17 cellular contexts compared by ENCODE assay signal in the genomic region with DNA sequence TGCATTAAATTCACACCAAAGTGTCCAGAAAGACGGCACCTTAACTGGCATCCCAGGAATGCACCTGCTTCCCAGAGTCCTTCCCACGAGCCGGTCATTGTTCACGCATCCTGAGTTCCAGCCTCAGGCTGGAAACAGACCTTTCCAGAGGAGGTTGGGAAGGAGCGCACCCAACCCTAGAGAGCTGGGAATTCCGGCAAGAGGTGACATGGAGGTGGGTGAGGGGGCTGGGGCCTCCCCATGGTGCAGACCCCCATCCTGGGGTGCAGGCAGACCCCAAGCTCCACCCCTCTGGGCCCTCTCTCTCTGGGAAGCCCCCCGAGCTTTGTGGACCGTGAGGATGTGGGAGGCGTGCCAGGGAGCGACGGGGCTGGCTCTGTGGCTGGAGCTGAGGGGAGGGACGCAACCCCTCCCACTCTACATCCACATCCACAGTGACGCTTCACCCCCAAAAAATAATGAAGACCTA. TPM values are rescaled to one million over a fixed set of nuclear protein-coding genes. Genes with fewer than 3 reads are reported as not detected.
A peak's percentile ranks its signal among the peaks of the same experiment; 100 is the strongest.
DNase-seq lines count a peak whose midpoint lies in the region; ATAC-seq, FAIRE-seq and TF ChIP-seq lines count a peak whose summit lies in the region.
"Had no signal": no experiment of that assay in that cellular context is flagged by ENCODE, and none has a peak within 500 bp of the region (broad histone marks: within the 10 kb centered on the region; RNA-seq: fewer than 3 reads in every experiment).

No MANE protein-coding gene starts in this region.

- H3K4me1 ChIP-seq in HepG2 (ENCODE audit: insufficient read depth, low read length) (peaks cover 18% of the 10 kb centered on the region), right lobe of liver (peaks cover 0 to 7% (median 0%) of the 10 kb centered on the region in 4 donors), GM23248 (ENCODE audit: insufficient read depth) (no peaks in the 10 kb centered on the region)

- intact Hi-C loops in HepG2 (cut with micrococcal nuclease; ENCODE audit: unreplicated experiment) (loop anchor here (1.0 kb wide), 2 partner anchors 26 to 42 kb away; no protein-coding TSS in a partner anchor), right lobe of liver (cut with DNase I) (no loop called here)

- CTCF ChIA-PET in HepG2 (lab: Yijun Ruan, JAX; ENCODE audit: low intra/inter-chr PET ratio, low total read pairs) = interaction anchor here (1.0 to 2.7 kb wide), 4 partner anchors 16 to 42 kb away, joined by 3 to 34 read pairs (median 10); partner anchors contain the start of genes CHMP1A, DPEP1 and SPATA33

- H3K9me2 ChIP-seq in GM23248 (ENCODE audit: insufficient read depth) = no peaks in the 10 kb centered on the region

- in situ Hi-C loops in HepG2 (cut with HindIII; ENCODE audit: extremely low pct_ligation_motif_present, low pct_unique_long_range_greater_than_20kb) (loop anchor here (5.0 kb wide), 1 partner anchor 39 kb away; no protein-coding TSS in a partner anchor), GM23248 (cut with MboI) (no loop called here)

- no peak overlapping the region for H3K4me2 ChIP-seq in HepG2 (ENCODE audit: low read depth, low read length)
- no peak overlapping the region for H3K4me2 ChIP-seq in GM23248 (ENCODE audit: unreplicated experiment)

- H3K4me3 ChIP-seq in HepG2 (replicated peaks in 1 of 3; ENCODE audit: insufficient read depth in 1 of 3, low read depth in 2 of 3, low read length in 3 of 3) = no peak overlapping the region
- H3K4me3 ChIP-seq in right lobe of liver = no peak overlapping the region
- H3K4me3 ChIP-seq in GM23248 = no peak overlapping the region

- H3K79me2 ChIP-seq in HepG2 (ENCODE audit: insufficient read depth, low read length) (no peaks in the 10 kb centered on the region), GM23248 (ENCODE audit: insufficient read depth) (no peaks in the 10 kb centered on the region)

- H3K9me3 ChIP-seq in HepG2 (ENCODE audit: low read length) (no peaks in the 10 kb centered on the region), right lobe of liver (no peaks in the 10 kb centered on the region), GM23248 (ENCODE audit: low read depth) (no peaks in the 10 kb centered on the region)
- H3K9me3 ChIP-seq: A549 had no signal

- no peaks in the 10 kb centered on the region for H3K27me3 ChIP-seq in HepG2 (ENCODE audit: control insufficient read depth in 1 of 2, insufficient read depth in 2 of 2, low read length in 2 of 2)
- H3K27me3 ChIP-seq in right lobe of liver = no peaks in the 10 kb centered on the region
- H3K27me3 ChIP-seq in GM23248 (replicated peaks; ENCODE audit: insufficient read depth) = no peaks in the 10 kb centered on the region

- no peak for ATAC-seq in HepG2
- no peak for ATAC-seq in right lobe of liver
- no peak for ATAC-seq in GM19455 (IDR thresholded peaks at IDR 0.05; ENCODE audit: unreplicated experiment)

- H2AFZ ChIP-seq in HepG2 (ENCODE audit: low read length) = no peak overlapping the region
- no peak overlapping the region for H2AFZ ChIP-seq in GM23248

- DNase-seq in HepG2 (ENCODE audit: low spot score) (no peak), right lobe of liver (no peak), NCI-H226 (peak; percentile 12), kidney glomerular epithelial cell (lab: John Stamatoyannopoulos, UW) (peak; percentile 46), HPDE6-E6E7 (ENCODE audit: extremely low spot score) (no peak), GM23248 (no peak), NOMO-1 treated with DMSO at 0.1 percent for 48 hours (lab: John Stamatoyannopoulos, UW; ENCODE audit: unreplicated experiment) (no peak)
- DNase-seq: NCI-H510A, NCI-H774 had no signal

- no peak for TF ChIP-seq RAD21 in HepG2 (CRISPR knock-in tag; IDR thresholded peaks at IDR 0.05)

- TF ChIP-seq CTCF in HepG2 (CRISPR knock-in tag; IDR thresholded peaks at IDR 0.05) (no peak), right lobe of liver (IDR thresholded peaks at IDR 0.05) (no peak)

- no peaks in the 10 kb centered on the region for H3F3A ChIP-seq in GM23248 (ENCODE audit: insufficient read depth)

- no peak for FAIRE-seq in HepG2 (lab: Jason Lieb, UNC)
- FAIRE-seq: A549, GM19239 had no signal

- peaks cover 15 to 18% of the 10 kb centered on the region in 2 experiments; a peak in 4 of 5 replicates for H3K36me3 ChIP-seq in HepG2 (replicated peaks in 1 of 2; ENCODE audit: control insufficient read depth in 1 of 2, insufficient read depth in 2 of 2, low read length in 2 of 2)
- H3K36me3 ChIP-seq in right lobe of liver = peaks cover 0 to 17% (median 3%) of the 10 kb centered on the region in 4 donors
- no peaks in the 10 kb centered on the region; the same call in 1 of the 2 replicates for H3K36me3 ChIP-seq in GM23248 (ENCODE audit: low read depth)

- 36% methylated on average over 13 of the region's 13 CpGs for WGBS in HepG2 (ENCODE audit: low lambda C conversion rate)
- 39% methylated on average over 7 of the region's 13 CpGs for WGBS in right lobe of liver (ENCODE audit: insufficient coverage, low coverage, low lambda C conversion rate, missing lambda C conversion rate)
- 20 to 25% methylated on average over 9 to 13 of the region's 13 CpGs for WGBS in GM23248 (ENCODE audit: low coverage in 1 of 2, low lambda C conversion rate in 2 of 2, missing lambda C conversion rate in 2 of 2), 2 experiments

- H3K27ac ChIP-seq in HepG2 (ENCODE audit: extremely low read length, insufficient read depth, low read length) (no peak overlapping the region), right lobe of liver (no peak overlapping the region), GM23248 (no peak overlapping the region)
- H3K27ac ChIP-seq: C4-2B, HL-60 had no signal

- TF ChIP-seq EP300 in HepG2 (IDR thresholded peaks at IDR 0.05; ENCODE audit: low read depth in 2 of 2, low read length in 2 of 2) (no peak), HepG2 (CRISPR knock-in tag; IDR thresholded peaks at IDR 0.05; ENCODE audit: borderline replicate concordance) (no peak)

- BruUV-seq in HepG2 (replicated peaks; lab: Mats Ljungman, UMichigan) = TSS peak; percentile 32

- no peak for TF ChIP-seq POLR2A in HepG2 (IDR thresholded peaks at IDR 0.05; ENCODE audit: insufficient read depth in 1 of 2, low read depth in 2 of 2, low read length in 2 of 2)
- TF ChIP-seq POLR2A in right lobe of liver (IDR thresholded peaks at IDR 0.05) = no peak

- H3K9ac ChIP-seq in HepG2 (ENCODE audit: insufficient read depth, low read depth, low read length) (no peak overlapping the region), GM23248 (no peak overlapping the region)

- H4K20me1 ChIP-seq in HepG2 (ENCODE audit: insufficient read depth, low read length) (no peaks in the 10 kb centered on the region), GM23248 (ENCODE audit: insufficient read depth) (no peaks in the 10 kb centered on the region)

- POLR2A ChIA-PET in HepG2 (lab: Yijun Ruan, JAX) = interaction anchor here (1.0 kb wide), 1 partner anchor 76 kb away, joined by 3 read pairs; no protein-coding TSS in a partner anchor

RNA-seq across cellular contexts. Expression of gene CHMP1A, which starts 15.8 kb away (rescaled TPM):
- 69.4 and 80.0 TPM in 2 replicates for total RNA-seq in HepG2 (2016; rRNA removed; fragmentation: Illumina TruSeq; extraction: Trizol)
- 12.3 and 14.1 TPM in 2 replicates for total RNA-seq in HepG2 (2016; cell fraction: cytosol; rRNA removed; fragmentation: Illumina TruSeq; extraction: Trizol; ENCODE audit: low read depth)
- 68.7 and 70.7 TPM in 2 replicates for total RNA-seq in HepG2 (2016; cell fraction: insoluble cytoplasmic fraction; rRNA removed; fragmentation: Illumina TruSeq; extraction: Trizol)
- total RNA-seq in HepG2 (2016; cell fraction: membrane; rRNA removed; fragmentation: Illumina TruSeq; extraction: Trizol) = 36.1 and 43.1 TPM in 2 replicates
- 43.4 and 46.6 TPM in 2 replicates for total RNA-seq in HepG2 (2016; cell fraction: nucleus; rRNA removed; fragmentation: Illumina TruSeq; extraction: Trizol)
- polyA plus RNA-seq in HepG2 (2011; rRNA removed) = 73.3 and 87.2 TPM in 2 replicates
- 71.4 and 105 TPM in 2 replicates for polyA plus RNA-seq in HepG2 (2011; cell fraction: cytosol; rRNA removed)
- polyA plus RNA-seq in HepG2 (2011; cell fraction: nucleus; rRNA removed) = 141 and 163 TPM in 2 replicates
- polyA plus RNA-seq in HepG2 (2012) = 39.3 and 47.1 TPM in 2 replicates
- polyA plus RNA-seq in HepG2 (2016; cell fraction: cytosol; fragmentation: Illumina TruSeq; extraction: Trizol; ENCODE audit: low read depth) = 9.6 and 12.7 TPM in 2 replicates
- 89.2 and 96.6 TPM in 2 replicates for polyA plus RNA-seq in HepG2 (2016; cell fraction: insoluble cytoplasmic fraction; fragmentation: Illumina TruSeq; extraction: Trizol; ENCODE audit: low read depth)
- polyA plus RNA-seq in HepG2 (2016; cell fraction: membrane; fragmentation: Illumina TruSeq; extraction: Trizol; ENCODE audit: low read depth) = 29.6 and 33.2 TPM in 2 replicates
- polyA plus RNA-seq in HepG2 (2016; cell fraction: nucleus; fragmentation: Illumina TruSeq; extraction: Trizol; ENCODE audit: insufficient read depth, low read depth) = 105 and 109 TPM in 2 replicates
- 73.7 and 140 TPM in 2 replicates for polyA minus RNA-seq in HepG2 (2011; rRNA and poly(A)+ RNA removed; ENCODE audit: low replicate concordance)
- 50.0 and 50.5 TPM in 2 replicates for polyA minus RNA-seq in HepG2 (2011; cell fraction: cytosol; rRNA and poly(A)+ RNA removed)
- 25.8 and 33.6 TPM in 2 replicates for polyA minus RNA-seq in HepG2 (2011; cell fraction: nucleus; rRNA and poly(A)+ RNA removed)
- 10 to 100 TPM; 27.2 to 42.3 (median 33.1) TPM for total RNA-seq in right lobe of liver
- 85.7 and 111 TPM in 2 replicates for total RNA-seq in GM23248 (2014; rRNA removed; shearing (Covaris generic))
- 97.2 and 102 TPM in 2 replicates for polyA plus RNA-seq in GM23248 (2016; fragmentation: Nextera tagmentation; extraction: Ambion mirVana)

RNA-seq across cellular contexts. Expression of gene SPATA33, which starts 15.9 kb away (rescaled TPM):
- total RNA-seq in HepG2 (2016; rRNA removed; fragmentation: Illumina TruSeq; extraction: Trizol) (11.0 and 11.2 TPM in 2 replicates), right lobe of liver (1 to 10 TPM; 1.8 to 5.0 (median 3.3) TPM)
- 9.1 and 14.3 TPM in 2 replicates for total RNA-seq in HepG2 (2016; cell fraction: cytosol; rRNA removed; fragmentation: Illumina TruSeq; extraction: Trizol; ENCODE audit: low read depth)
- total RNA-seq in HepG2 (2016; cell fraction: insoluble cytoplasmic fraction; rRNA removed; fragmentation: Illumina TruSeq; extraction: Trizol) = 11.7 and 12.8 TPM in 2 replicates
- 14.6 and 17.6 TPM in 2 replicates for total RNA-seq in HepG2 (2016; cell fraction: membrane; rRNA removed; fragmentation: Illumina TruSeq; extraction: Trizol)
- 9.0 and 10.4 TPM in 2 replicates for total RNA-seq in HepG2 (2016; cell fraction: nucleus; rRNA removed; fragmentation: Illumina TruSeq; extraction: Trizol)
- polyA plus RNA-seq in HepG2 (2011; rRNA removed) (5.7 and 6.3 TPM in 2 replicates), GM23248 (2016; fragmentation: Nextera tagmentation; extraction: Ambion mirVana) (7.5 and 8.6 TPM in 2 replicates)
- polyA plus RNA-seq in HepG2 (2011; cell fraction: cytosol; rRNA removed) = 3.3 and 3.5 TPM in 2 replicates
- polyA plus RNA-seq in HepG2 (2011; cell fraction: nucleus; rRNA removed) = 14.9 and 16.4 TPM in 2 replicates
- polyA plus RNA-seq in HepG2 (2012) = 8.1 and 9.7 TPM in 2 replicates
- polyA plus RNA-seq in HepG2 (2016; cell fraction: cytosol; fragmentation: Illumina TruSeq; extraction: Trizol; ENCODE audit: low read depth) = 17.1 and 17.6 TPM in 2 replicates
- polyA plus RNA-seq in HepG2 (2016; cell fraction: insoluble cytoplasmic fraction; fragmentation: Illumina TruSeq; extraction: Trizol; ENCODE audit: low read depth) = 12.9 and 16.7 TPM in 2 replicates
- 20.1 and 25.8 TPM in 2 replicates for polyA plus RNA-seq in HepG2 (2016; cell fraction: membrane; fragmentation: Illumina TruSeq; extraction: Trizol; ENCODE audit: low read depth)
- 25.8 and 32.4 TPM in 2 replicates for polyA plus RNA-seq in HepG2 (2016; cell fraction: nucleus; fragmentation: Illumina TruSeq; extraction: Trizol; ENCODE audit: insufficient read depth, low read depth)
- 6.0 and 18.6 TPM in 2 replicates for polyA minus RNA-seq in HepG2 (2011; rRNA and poly(A)+ RNA removed; ENCODE audit: low replicate concordance)
- polyA minus RNA-seq in HepG2 (2011; cell fraction: cytosol; rRNA and poly(A)+ RNA removed) = 1.4 and 1.8 TPM in 2 replicates
- polyA minus RNA-seq in HepG2 (2011; cell fraction: nucleus; rRNA and poly(A)+ RNA removed) = 7.2 and 7.7 TPM in 2 replicates
- total RNA-seq in GM23248 (2014; rRNA removed; shearing (Covaris generic)) = 1.8 and 2.7 TPM in 2 replicates

RNA-seq across cellular contexts. Expression of gene DPEP1, which starts 28.3 kb away (rescaled TPM):
- total RNA-seq in HepG2 (2016; rRNA removed; fragmentation: Illumina TruSeq; extraction: Trizol) (19.7 and 37.6 TPM in 2 replicates), right lobe of liver (under 1 TPM in 1 of 6 experiments, not detected in 5; 0.93 TPM)
- total RNA-seq in HepG2 (2016; cell fraction: cytosol; rRNA removed; fragmentation: Illumina TruSeq; extraction: Trizol; ENCODE audit: low read depth) = 33.1 and 44.2 TPM in 2 replicates
- total RNA-seq in HepG2 (2016; cell fraction: insoluble cytoplasmic fraction; rRNA removed; fragmentation: Illumina TruSeq; extraction: Trizol) = 22.9 and 38.8 TPM in 2 replicates
- total RNA-seq in HepG2 (2016; cell fraction: membrane; rRNA removed; fragmentation: Illumina TruSeq; extraction: Trizol) = 21.1 and 25.9 TPM in 2 replicates
- total RNA-seq in HepG2 (2016; cell fraction: nucleus; rRNA removed; fragmentation: Illumina TruSeq; extraction: Trizol) = 32.6 and 36.8 TPM in 2 replicates
- polyA plus RNA-seq in HepG2 (2011; rRNA removed) (40.2 and 52.2 TPM in 2 replicates), GM23248 (2016; fragmentation: Nextera tagmentation; extraction: Ambion mirVana) (not detected in 2 replicates)
- polyA plus RNA-seq in HepG2 (2011; cell fraction: cytosol; rRNA removed) = 26.5 and 78.5 TPM in 2 replicates
- polyA plus RNA-seq in HepG2 (2011; cell fraction: nucleus; rRNA removed) = 52.0 and 101 TPM in 2 replicates
- polyA plus RNA-seq in HepG2 (2012) = 6.6 and 9.6 TPM in 2 replicates
- polyA plus RNA-seq in HepG2 (2016; cell fraction: cytosol; fragmentation: Illumina TruSeq; extraction: Trizol; ENCODE audit: low read depth) = 13.7 and 15.6 TPM in 2 replicates
- polyA plus RNA-seq in HepG2 (2016; cell fraction: insoluble cytoplasmic fraction; fragmentation: Illumina TruSeq; extraction: Trizol; ENCODE audit: low read depth) = 23.0 and 24.6 TPM in 2 replicates
- polyA plus RNA-seq in HepG2 (2016; cell fraction: membrane; fragmentation: Illumina TruSeq; extraction: Trizol; ENCODE audit: low read depth) = 18.2 and 22.6 TPM in 2 replicates
- 75.4 and 78.7 TPM in 2 replicates for polyA plus RNA-seq in HepG2 (2016; cell fraction: nucleus; fragmentation: Illumina TruSeq; extraction: Trizol; ENCODE audit: insufficient read depth, low read depth)
- 0.12 and 80.3 TPM in 2 replicates for polyA minus RNA-seq in HepG2 (2011; rRNA and poly(A)+ RNA removed; ENCODE audit: low replicate concordance)
- 12.5 and 17.6 TPM in 2 replicates for polyA minus RNA-seq in HepG2 (2011; cell fraction: cytosol; rRNA and poly(A)+ RNA removed)
- polyA minus RNA-seq in HepG2 (2011; cell fraction: nucleus; rRNA and poly(A)+ RNA removed) = 3.5 and 4.8 TPM in 2 replicates
- total RNA-seq in GM23248 (2014; rRNA removed; shearing (Covaris generic)) = not detected in 2 replicates
- total RNA-seq: HFFc6; T-helper 1 cell treated with Interleukin-12 subunit alpha and Interleukin-12 subunit beta and Interleukin-4 antibody, amounts not matched to agents 30 ng/mL and 1 ng/mL, for 36 hours had no signal
- polyA plus RNA-seq: IgD-negative memory B cell had no signal

RNA-seq across cellular contexts. Expression of gene CDK10, which starts 44.7 kb away (rescaled TPM):
- total RNA-seq in HepG2 (2016; rRNA removed; fragmentation: Illumina TruSeq; extraction: Trizol) (1.2 and 2.5 TPM in 2 replicates), right lobe of liver (10 to 100 TPM; 35.0 to 72.2 (median 53.7) TPM)
- total RNA-seq in HepG2 (2016; cell fraction: cytosol; rRNA removed; fragmentation: Illumina TruSeq; extraction: Trizol; ENCODE audit: low read depth) = 4.2 and 5.8 TPM in 2 replicates
- total RNA-seq in HepG2 (2016; cell fraction: insoluble cytoplasmic fraction; rRNA removed; fragmentation: Illumina TruSeq; extraction: Trizol) = 1.4 and 2.6 TPM in 2 replicates
- 3.5 TPM in 2 replicates for total RNA-seq in HepG2 (2016; cell fraction: membrane; rRNA removed; fragmentation: Illumina TruSeq; extraction: Trizol)
- 2.4 and 3.5 TPM in 2 replicates for total RNA-seq in HepG2 (2016; cell fraction: nucleus; rRNA removed; fragmentation: Illumina TruSeq; extraction: Trizol)
- polyA plus RNA-seq in HepG2 (2011; rRNA removed) (3.9 and 4.3 TPM in 2 replicates), GM23248 (2016; fragmentation: Nextera tagmentation; extraction: Ambion mirVana) (51.9 and 52.8 TPM in 2 replicates)
- polyA plus RNA-seq in HepG2 (2011; cell fraction: cytosol; rRNA removed) = 1.5 and 2.1 TPM in 2 replicates
- 28.1 and 29.8 TPM in 2 replicates for polyA plus RNA-seq in HepG2 (2011; cell fraction: nucleus; rRNA removed)
- 2.7 and 6.1 TPM in 2 replicates for polyA plus RNA-seq in HepG2 (2012)
- polyA plus RNA-seq in HepG2 (2016; cell fraction: cytosol; fragmentation: Illumina TruSeq; extraction: Trizol; ENCODE audit: low read depth) = 1.1 TPM in 2 replicates
- 1.1 and 1.2 TPM in 2 replicates for polyA plus RNA-seq in HepG2 (2016; cell fraction: insoluble cytoplasmic fraction; fragmentation: Illumina TruSeq; extraction: Trizol; ENCODE audit: low read depth)
- 1.0 and 1.2 TPM in 2 replicates for polyA plus RNA-seq in HepG2 (2016; cell fraction: membrane; fragmentation: Illumina TruSeq; extraction: Trizol; ENCODE audit: low read depth)
- polyA plus RNA-seq in HepG2 (2016; cell fraction: nucleus; fragmentation: Illumina TruSeq; extraction: Trizol; ENCODE audit: insufficient read depth, low read depth) = 11.0 and 12.6 TPM in 2 replicates
- polyA minus RNA-seq in HepG2 (2011; rRNA and poly(A)+ RNA removed; ENCODE audit: low replicate concordance) = 2.9 and 43.1 TPM in 2 replicates
- polyA minus RNA-seq in HepG2 (2011; cell fraction: cytosol; rRNA and poly(A)+ RNA removed) = 1.6 and 2.8 TPM in 2 replicates
- 4.5 and 5.8 TPM in 2 replicates for polyA minus RNA-seq in HepG2 (2011; cell fraction: nucleus; rRNA and poly(A)+ RNA removed)
- total RNA-seq in GM23248 (2014; rRNA removed; shearing (Covaris generic)) = 43.8 and 49.6 TPM in 2 replicates

RNA-seq across cellular contexts. Expression of gene SPATA2L, which starts 59.8 kb away (rescaled TPM):
- total RNA-seq in HepG2 (2016; rRNA removed; fragmentation: Illumina TruSeq; extraction: Trizol) (17.0 and 20.7 TPM in 2 replicates), right lobe of liver (10 to 100 TPM in 3 of 6 experiments, 1 to 10 TPM in 3; 5.6 to 17.9 (median 11.2) TPM)
- 5.1 and 5.8 TPM in 2 replicates for total RNA-seq in HepG2 (2016; cell fraction: cytosol; rRNA removed; fragmentation: Illumina TruSeq; extraction: Trizol; ENCODE audit: low read depth)
- 16.3 and 20.7 TPM in 2 replicates for total RNA-seq in HepG2 (2016; cell fraction: insoluble cytoplasmic fraction; rRNA removed; fragmentation: Illumina TruSeq; extraction: Trizol)
- 12.5 and 13.4 TPM in 2 replicates for total RNA-seq in HepG2 (2016; cell fraction: membrane; rRNA removed; fragmentation: Illumina TruSeq; extraction: Trizol)
- 9.5 and 13.5 TPM in 2 replicates for total RNA-seq in HepG2 (2016; cell fraction: nucleus; rRNA removed; fragmentation: Illumina TruSeq; extraction: Trizol)
- polyA plus RNA-seq in HepG2 (2011; rRNA removed) (9.1 and 11.8 TPM in 2 replicates), GM23248 (2016; fragmentation: Nextera tagmentation; extraction: Ambion mirVana) (10.3 and 12.7 TPM in 2 replicates)
- polyA plus RNA-seq in HepG2 (2011; cell fraction: cytosol; rRNA removed) = 13.4 and 23.3 TPM in 2 replicates
- 26.3 and 28.3 TPM in 2 replicates for polyA plus RNA-seq in HepG2 (2011; cell fraction: nucleus; rRNA removed)
- polyA plus RNA-seq in HepG2 (2012) = 6.8 and 12.5 TPM in 2 replicates
- polyA plus RNA-seq in HepG2 (2016; cell fraction: cytosol; fragmentation: Illumina TruSeq; extraction: Trizol; ENCODE audit: low read depth) = 3.0 and 3.1 TPM in 2 replicates
- polyA plus RNA-seq in HepG2 (2016; cell fraction: insoluble cytoplasmic fraction; fragmentation: Illumina TruSeq; extraction: Trizol; ENCODE audit: low read depth) = 13.3 and 14.0 TPM in 2 replicates
- 5.3 and 7.7 TPM in 2 replicates for polyA plus RNA-seq in HepG2 (2016; cell fraction: membrane; fragmentation: Illumina TruSeq; extraction: Trizol; ENCODE audit: low read depth)
- polyA plus RNA-seq in HepG2 (2016; cell fraction: nucleus; fragmentation: Illumina TruSeq; extraction: Trizol; ENCODE audit: insufficient read depth, low read depth) = 14.9 and 15.5 TPM in 2 replicates
- 3.5 and 31.4 TPM in 2 replicates for polyA minus RNA-seq in HepG2 (2011; rRNA and poly(A)+ RNA removed; ENCODE audit: low replicate concordance)
- 16.7 and 20.7 TPM in 2 replicates for polyA minus RNA-seq in HepG2 (2011; cell fraction: cytosol; rRNA and poly(A)+ RNA removed)
- 8.8 and 8.9 TPM in 2 replicates for polyA minus RNA-seq in HepG2 (2011; cell fraction: nucleus; rRNA and poly(A)+ RNA removed)
- total RNA-seq in GM23248 (2014; rRNA removed; shearing (Covaris generic)) = 19.2 and 27.5 TPM in 2 replicates

Comparison
In these comparisons a context has a peak if more than half of its experiments do, and no peak if none do; other contexts are left out.
1. RNA of gene DPEP1, which starts 28.3 kb away (total RNA-seq): 19.7 to 44.2 TPM in HepG2; 0.93 TPM in right lobe of liver and not detected in GM23248; every median in the first group is over 10 times any median in the second.
2. DNase-seq: peak in NCI-H226 (single experiment) and kidney glomerular epithelial cell (single experiment); none in HepG2 (single experiment), right lobe of liver (0 of 3), HPDE6-E6E7 (single experiment), GM23248 (single experiment) and NOMO-1 treated with DMSO at 0.1 percent for 48 hours (single experiment).